8 cellular contexts compared by ENCODE assay signal in genomic region chrX:15686818-15687685, GRCh38. TPM values are rescaled to one million over a fixed set of nuclear protein-coding genes. Genes with fewer than 3 reads are reported as not detected.
A peak's percentile ranks its signal among the peaks of the same experiment; 100 is the strongest.
DNase-seq lines count a peak whose midpoint lies in the region; ATAC-seq and TF ChIP-seq lines count a peak whose summit lies in the region.

No MANE protein-coding gene starts in this region.

- H3K36me3 ChIP-seq in suprapubic skin: peaks cover 11% of the 10 kb centered on the region

- no peak for TF ChIP-seq POLR2A in suprapubic skin (IDR thresholded peaks at IDR 0.05)

- ATAC-seq in GM18858 (IDR thresholded peaks at IDR 0.05; ENCODE audit: unreplicated experiment) (peak; percentile 81), HG03159 (IDR thresholded peaks at IDR 0.05; ENCODE audit: unreplicated experiment) (peak; percentile 95)
- peak; percentile 84 for ATAC-seq in activated CD8-positive, alpha-beta T cell treated with anti-CD3 and anti-CD28 coated beads, Interleukin-2, amount 10 ng/mL, durations not matched to agents 7 days and 5 days
- peak; percentile 89 for ATAC-seq in effector memory CD8-positive, alpha-beta T cell (replicated peaks)

- peak; percentile 51 to 59 for TF ChIP-seq CTCF in suprapubic skin (IDR thresholded peaks at IDR 0.05)

- H3K27ac ChIP-seq in suprapubic skin: no peak overlapping the region

- no peaks in the 10 kb centered on the region for H3K27me3 Mint-ChIP-seq in activated CD8-positive, alpha-beta T cell treated with anti-CD3 and anti-CD28 coated beads, Interleukin-2, amount 10 ng/mL, durations not matched to agents 7 days and 5 days (ENCODE audit: low read depth)
- no peaks in the 10 kb centered on the region for H3K27me3 Mint-ChIP-seq in effector memory CD8-positive, alpha-beta T cell

- no peaks in the 10 kb centered on the region for H3K4me1 ChIP-seq in suprapubic skin

- H3K27ac Mint-ChIP-seq in activated CD8-positive, alpha-beta T cell treated with anti-CD3 and anti-CD28 coated beads, Interleukin-2, amount 10 ng/mL, durations not matched to agents 7 days and 5 days: no peak overlapping the region
- H3K27ac Mint-ChIP-seq in effector memory CD8-positive, alpha-beta T cell: no peak overlapping the region

- no peak overlapping the region for H3K4me3 ChIP-seq in suprapubic skin

- peaks cover 13% of the 10 kb centered on the region for H3K36me3 Mint-ChIP-seq in activated CD8-positive, alpha-beta T cell treated with anti-CD3 and anti-CD28 coated beads, Interleukin-2, amount 10 ng/mL, durations not matched to agents 7 days and 5 days (ENCODE audit: low read depth)
- peaks cover 14% of the 10 kb centered on the region for H3K36me3 Mint-ChIP-seq in effector memory CD8-positive, alpha-beta T cell (ENCODE audit: insufficient read depth)

- H3K4me3 Mint-ChIP-seq in activated CD8-positive, alpha-beta T cell treated with anti-CD3 and anti-CD28 coated beads, Interleukin-2, amount 10 ng/mL, durations not matched to agents 7 days and 5 days: no peak overlapping the region
- no peak overlapping the region for H3K4me3 Mint-ChIP-seq in effector memory CD8-positive, alpha-beta T cell

- DNase-seq in AG08395 (ENCODE audit: low spot score) (peak; percentile 76), NCI-H748 treated with DMSO at 0.1 percent for 48 hours (lab: John Stamatoyannopoulos, UW) (peak; percentile 9), mucosa of gallbladder (ENCODE audit: low spot score) (peak; percentile 77), suprapubic skin (ENCODE audit: low spot score in 2 of 2) (peak in 1 of 2 donors; percentile 66)
- DNase-seq in activated CD8-positive, alpha-beta T cell treated with anti-CD3 and anti-CD28 coated beads, Interleukin-2, amount 10 ng/mL, durations not matched to agents 7 days and 5 days: peak; percentile 70
- peak; percentile 53 to 62 (median 59) for DNase-seq in effector memory CD8-positive, alpha-beta T cell

- TF ChIP-seq EP300 in suprapubic skin (IDR thresholded peaks at IDR 0.05): no peak

- CTCF ChIA-PET in activated CD8-positive, alpha-beta T cell treated with anti-CD3 and anti-CD28 coated beads, Interleukin-2, amount 10 ng/mL, durations not matched to agents 7 days and 5 days (lab: Charles Lee): interaction anchor here (0.5 to 0.7 kb wide), 3 partner anchors 12 to 199 kb away, joined by 3 read pairs; partner anchors contain the start of gene ZRSR2

- H3K4me1 Mint-ChIP-seq in activated CD8-positive, alpha-beta T cell treated with anti-CD3 and anti-CD28 coated beads, Interleukin-2, amount 10 ng/mL, durations not matched to agents 7 days and 5 days (ENCODE audit: low read depth): peaks cover 14% of the 10 kb centered on the region
- peaks cover 2 to 8% of the 10 kb centered on the region in 2 donors for H3K4me1 Mint-ChIP-seq in effector memory CD8-positive, alpha-beta T cell (ENCODE audit: low read depth in 2 of 2)

- no peaks in the 10 kb centered on the region for H3K9me3 Mint-ChIP-seq in activated CD8-positive, alpha-beta T cell treated with anti-CD3 and anti-CD28 coated beads, Interleukin-2, amount 10 ng/mL, durations not matched to agents 7 days and 5 days (ENCODE audit: insufficient read depth)
- no peaks in the 10 kb centered on the region for H3K9me3 Mint-ChIP-seq in effector memory CD8-positive, alpha-beta T cell

- H3K27me3 ChIP-seq in suprapubic skin: no peaks in the 10 kb centered on the region

- POLR2A ChIA-PET in activated CD8-positive, alpha-beta T cell treated with anti-CD3 and anti-CD28 coated beads, Interleukin-2, amount 10 ng/mL, durations not matched to agents 7 days and 5 days (lab: Charles Lee): no interaction called here

- no peaks in the 10 kb centered on the region for H3K9me3 ChIP-seq in suprapubic skin

- 45% methylated on average over 6 of the region's 6 CpGs for WGBS in suprapubic skin

RNA-seq across cellular contexts. Expression of gene CLTRN, which starts 22.4 kb away (rescaled TPM):
- not detected for total RNA-seq in activated CD8-positive, alpha-beta T cell treated with anti-CD3 and anti-CD28 coated beads, Interleukin-2, amount 10 ng/mL, durations not matched to agents 7 days and 5 days
- total RNA-seq in mucosa of gallbladder (5.1 TPM), suprapubic skin (under 1 TPM in 2 of 4 donors, not detected in 2; 0.48 to 0.51 TPM)

RNA-seq across cellular contexts. Expression of gene CA5B, which starts 51.0 kb away (rescaled TPM):
- total RNA-seq in activated CD8-positive, alpha-beta T cell treated with anti-CD3 and anti-CD28 coated beads, Interleukin-2, amount 10 ng/mL, durations not matched to agents 7 days and 5 days: 10 to 100 TPM; 16.2 to 16.6 TPM
- 9.4 TPM for total RNA-seq in mucosa of gallbladder
- total RNA-seq in suprapubic skin: 10 to 100 TPM in 1 of 4 donors, 1 to 10 TPM in 3; 6.8 to 32.3 (median 7.9) TPM
